In genomic region chr10:11120711-11121110, GRCh38 we compare ENCODE assay signal across 22 cellular contexts.
"Had no signal": no experiment of that assay in that cellular context is flagged by ENCODE, and none has a peak within 500 bp of the region (broad histone marks: within the 10 kb centered on the region; RNA-seq: fewer than 3 reads in every experiment).

No MANE protein-coding gene starts in this region.

- H3K9me3 ChIP-seq: pancreas, prostate gland, stomach, tibial artery had no signal

- H3K4me1 Mint-ChIP-seq: activated B cell treated with CpG ODN at 0.5 μM for 24 hours; stimulated activated naive B cell treated with anti-CD40 and anti-IgM and Interleukin-4, amounts not matched to agents 10 μg/mL and 1 μg/mL and 100 μg/mL, for 72 hours had no signal

- H3K27me3 ChIP-seq: pancreas, stomach, tibial artery had no signal

- H3K27me3 Mint-ChIP-seq: activated B cell treated with CpG ODN at 0.5 μM for 24 hours; activated CD8-positive, alpha-beta T cell treated with anti-CD3 and anti-CD28 coated beads for 36 hours; activated naive CD8-positive, alpha-beta T cell; activated T-helper 17 cell treated with anti-CD3 and anti-CD28 coated beads, Interleukin-2, amount 50 U/mL, for 72 hours; effector memory CD8-positive, alpha-beta T cell; naive thymus-derived CD8-positive, alpha-beta T cell; stimulated activated naive B cell treated with anti-CD40 and anti-IgM and Interleukin-4, amounts not matched to agents 10 μg/mL and 1 μg/mL and 100 μg/mL, for 72 hours had no signal

- H3K9me3 Mint-ChIP-seq: mesothelial cell of epicardium, neural crest cell had no signal

- ATAC-seq: activated CD8-positive, alpha-beta T cell treated with anti-CD3 and anti-CD28 coated beads for 36 hours; activated T-cell treated with anti-CD3 and anti-CD28 coated beads, Interleukin-2, amount 50 U/mL, for 4 hours; activated T-helper 17 cell treated with anti-CD3 and anti-CD28 coated beads, Interleukin-2, amount 50 U/mL, for 72 hours; effector memory CD8-positive, alpha-beta T cell; left cardiac atrium; pancreas; stimulated activated naive B cell treated with anti-CD40 and anti-IgM and Interleukin-4, amounts not matched to agents 10 μg/mL and 1 μg/mL and 100 μg/mL, for 72 hours had no signal

- H3K4me3 Mint-ChIP-seq: activated B cell treated with CpG ODN at 0.5 μM for 24 hours; activated CD8-positive, alpha-beta T cell treated with anti-CD3 and anti-CD28 coated beads for 36 hours; activated naive CD8-positive, alpha-beta T cell; activated T-cell treated with anti-CD3 and anti-CD28 coated beads, Interleukin-2, amount 50 U/mL, for 4 hours; activated T-helper 17 cell treated with anti-CD3 and anti-CD28 coated beads, Interleukin-2, amount 50 U/mL, for 72 hours; effector memory CD8-positive, alpha-beta T cell; mesothelial cell of epicardium; neural crest cell; stimulated activated naive B cell treated with anti-CD40 and anti-IgM and Interleukin-4, amounts not matched to agents 10 μg/mL and 1 μg/mL and 100 μg/mL, for 72 hours had no signal

- DNase-seq: activated B cell treated with CpG ODN at 0.5 μM for 24 hours; activated CD4-positive, alpha-beta T cell treated with anti-CD3 and anti-CD28 coated beads, Interleukin-2, amount 50 U/mL, for 1 hour; activated CD8-positive, alpha-beta T cell treated with anti-CD3 and anti-CD28 coated beads for 36 hours; activated T-cell treated with anti-CD3 and anti-CD28 coated beads, Interleukin-2, amount 50 U/mL, for 4 hours; anterior cingulate cortex; cortex of kidney; effector memory CD8-positive, alpha-beta T cell; head of caudate nucleus; hippocampal formation; left cardiac atrium; naive thymus-derived CD8-positive, alpha-beta T cell; nucleus accumbens; pancreas; stimulated activated CD4-positive, alpha-beta T cell treated with anti-CD3 and anti-CD28 coated beads, Interleukin-1b, Interleukin-23, amount 100 ng/mL, for 48 hours; stimulated activated naive B cell treated with anti-CD40 and anti-IgM and Interleukin-4, amounts not matched to agents 10 μg/mL and 1 μg/mL and 100 μg/mL, for 72 hours; stomach; tibial artery had no signal

- H3K27ac Mint-ChIP-seq: activated B cell treated with CpG ODN at 0.5 μM for 24 hours; activated CD8-positive, alpha-beta T cell treated with anti-CD3 and anti-CD28 coated beads for 36 hours; activated naive CD8-positive, alpha-beta T cell; activated T-helper 17 cell treated with anti-CD3 and anti-CD28 coated beads, Interleukin-2, amount 50 U/mL, for 72 hours; mesothelial cell of epicardium; stimulated activated naive B cell treated with anti-CD40 and anti-IgM and Interleukin-4, amounts not matched to agents 10 μg/mL and 1 μg/mL and 100 μg/mL, for 72 hours had no signal

- H3K36me3 Mint-ChIP-seq: mesothelial cell of epicardium had no signal

- H3K27ac ChIP-seq: pancreas, prostate gland, stomach, tibial artery had no signal
